In genomic region chr1:116777831-116778830, GRCh38 we compare ENCODE assay signal across 10 cellular contexts. TPM values are rescaled to one million over a fixed set of nuclear protein-coding genes. Genes with fewer than 3 reads are reported as not detected.
DNase-seq lines count a peak whose midpoint lies in the region; ATAC-seq and TF ChIP-seq lines count a peak whose summit lies in the region.
"Had no signal": no experiment of that assay in that cellular context is flagged by ENCODE, and none has a peak within 500 bp of the region (broad histone marks: within the 10 kb centered on the region; RNA-seq: fewer than 3 reads in every experiment).

No MANE protein-coding gene starts in this region.

- no peaks in the 10 kb centered on the region for H4K20me1 ChIP-seq in BLaER1 treated with 17β-estradiol and CSF1 and Interleukin-3, amounts not matched to agents 10 nM and 100 nM
- no peaks in the 10 kb centered on the region for H4K20me1 ChIP-seq in hepatocyte (ENCODE audit: insufficient read depth, poor library complexity, severe bottlenecking)

- H3K9me2 ChIP-seq in hepatocyte (replicated peaks; ENCODE audit: insufficient read depth): no peaks in the 10 kb centered on the region

- CTCF ChIA-PET in activated CD8-positive, alpha-beta T cell treated with anti-CD3 and anti-CD28 coated beads for 36 hours (lab: Charles Lee): interaction anchor here (0.9 to 1.8 kb wide), 9 partner anchors 8 to 41 kb away, joined by 3 to 8 read pairs (median 3); no protein-coding TSS in a partner anchor

- no peak overlapping the region for H3K4me3 ChIP-seq in BLaER1 treated with 17β-estradiol and CSF1 and Interleukin-3, amounts not matched to agents 10 nM and 100 nM
- H3K4me3 ChIP-seq in hepatocyte: no peak overlapping the region

- H3K79me2 ChIP-seq in hepatocyte: no peaks in the 10 kb centered on the region

- H3K9me3 Mint-ChIP-seq in activated CD8-positive, alpha-beta T cell treated with anti-CD3 and anti-CD28 coated beads for 36 hours: peaks cover 19% of the 10 kb centered on the region

- intact Hi-C loops in activated CD8-positive, alpha-beta T cell treated with anti-CD3 and anti-CD28 coated beads for 36 hours (cut with micrococcal nuclease): no loop called here

- H3K27me3 Mint-ChIP-seq in activated CD8-positive, alpha-beta T cell treated with anti-CD3 and anti-CD28 coated beads for 36 hours: no peaks in the 10 kb centered on the region

- peaks cover 47% of the 10 kb centered on the region for H3K4me1 Mint-ChIP-seq in activated CD8-positive, alpha-beta T cell treated with anti-CD3 and anti-CD28 coated beads for 36 hours (ENCODE audit: low read depth)

- peak overlapping the region; percentile 86 for H3K27ac Mint-ChIP-seq in activated CD8-positive, alpha-beta T cell treated with anti-CD3 and anti-CD28 coated beads for 36 hours

- ATAC-seq in activated CD8-positive, alpha-beta T cell treated with anti-CD3 and anti-CD28 coated beads for 36 hours: peak; percentile 72
- ATAC-seq in GM18520 (IDR thresholded peaks at IDR 0.05; ENCODE audit: unreplicated experiment) (no peak), GM21576 (IDR thresholded peaks at IDR 0.05; ENCODE audit: unreplicated experiment) (no peak), HG03135 (IDR thresholded peaks at IDR 0.05; ENCODE audit: unreplicated experiment) (no peak)

- peak overlapping the region; percentile 40 for H3K4me3 Mint-ChIP-seq in activated CD8-positive, alpha-beta T cell treated with anti-CD3 and anti-CD28 coated beads for 36 hours

- no peak overlapping the region for H3K9ac ChIP-seq in BLaER1 treated with 17β-estradiol and CSF1 and Interleukin-3, amounts not matched to agents 10 nM and 100 nM

- no peaks in the 10 kb centered on the region; a peak in 1 of 22 replicates for H3K36me3 ChIP-seq in BLaER1 treated with 17β-estradiol and CSF1 and Interleukin-3, amounts not matched to agents 10 nM and 100 nM
- no peaks in the 10 kb centered on the region for H3K36me3 ChIP-seq in hepatocyte (replicated peaks; ENCODE audit: insufficient read depth, low read depth)

- WGBS in hepatocyte (ENCODE audit: low lambda C conversion rate, missing lambda C conversion rate): 48% methylated on average over 3 of the region's 3 CpGs

- H3K36me3 Mint-ChIP-seq in activated CD8-positive, alpha-beta T cell treated with anti-CD3 and anti-CD28 coated beads for 36 hours (ENCODE audit: low read depth): peaks cover 63% of the 10 kb centered on the region

- POLR2A ChIA-PET in activated CD8-positive, alpha-beta T cell treated with anti-CD3 and anti-CD28 coated beads for 36 hours (lab: Charles Lee): interaction anchor here (0.9 to 2.3 kb wide), 8 partner anchors 8 to 886 kb away, joined by 3 to 17 read pairs (median 4); no protein-coding TSS in a partner anchor

- H3K4me2 ChIP-seq in BLaER1 treated with 17β-estradiol and CSF1 and Interleukin-3, amounts not matched to agents 10 nM and 100 nM: peak overlapping the region; percentile 6 to 57 (median 35); a peak in 15 of 22 replicates
- peak overlapping the region; percentile 39 for H3K4me2 ChIP-seq in hepatocyte

- no peak for TF ChIP-seq CTCF in activated CD8-positive, alpha-beta T cell treated with anti-CD3 and anti-CD28 coated beads for 36 hours (IDR thresholded peaks at IDR 0.05)
- no peak for TF ChIP-seq CTCF in hepatocyte (IDR thresholded peaks at IDR 0.05; ENCODE audit: poor library complexity)

- H3K9me3 ChIP-seq in BLaER1 treated with 17β-estradiol and CSF1 and Interleukin-3, amounts not matched to agents 10 nM and 100 nM (replicated peaks in 1 of 11): peaks cover 27 to 38% (median 32%) of the 10 kb centered on the region in 11 experiments
- no peaks in the 10 kb centered on the region for H3K9me3 ChIP-seq in hepatocyte (ENCODE audit: low read depth)

- H3K4me1 ChIP-seq in BLaER1 treated with 17β-estradiol and CSF1 and Interleukin-3, amounts not matched to agents 10 nM and 100 nM: peaks cover 8 to 14% (median 11%) of the 10 kb centered on the region in 10 experiments; a peak in 19 of 20 replicates
- H3K4me1 ChIP-seq in hepatocyte (ENCODE audit: insufficient read depth): no peaks in the 10 kb centered on the region

- H3K27ac ChIP-seq in BLaER1 treated with 17β-estradiol and CSF1 and Interleukin-3, amounts not matched to agents 10 nM and 100 nM: no peak overlapping the region
- H3K27ac ChIP-seq in hepatocyte: peak overlapping the region; percentile 23

- no peaks in the 10 kb centered on the region for H3K27me3 ChIP-seq in BLaER1 treated with 17β-estradiol and CSF1 and Interleukin-3, amounts not matched to agents 10 nM and 100 nM
- H3K27me3 ChIP-seq in hepatocyte: no peaks in the 10 kb centered on the region

- no peak overlapping the region for H2AFZ ChIP-seq in hepatocyte

- peak; percentile 54 for DNase-seq in HCEC 1CT
- DNase-seq in activated CD8-positive, alpha-beta T cell treated with anti-CD3 and anti-CD28 coated beads for 36 hours: no peak
- peak; percentile 27 for DNase-seq in hepatocyte (ENCODE audit: low spot score)
- DNase-seq in SW 1271 (lab: John Stamatoyannopoulos, UW): no peak
- DNase-seq: activated CD4-positive, CD25-positive, alpha-beta regulatory T cell; NCI-H2029 had no signal

RNA-seq across cellular contexts. Expression of gene CD2, which starts 23.9 kb away (rescaled TPM):
- 100 to 1,000 TPM; 217 to 220 TPM for total RNA-seq in activated CD8-positive, alpha-beta T cell treated with anti-CD3 and anti-CD28 coated beads for 36 hours
- total RNA-seq in hepatocyte: 0.08 and 0.13 TPM in 2 replicates
- polyA plus RNA-seq in hepatocyte: 0.08 and 0.22 TPM in 2 replicates

Comparison
In these comparisons a context has a peak if more than half of its experiments do, and no peak if none do; other contexts are left out.
1. DNase-seq: peak in HCEC 1CT (single experiment) and hepatocyte (single experiment); none in activated CD8-positive, alpha-beta T cell treated with anti-CD3 and anti-CD28 coated beads for 36 hours (single experiment) and SW 1271 (0 of 2).
2. RNA of gene CD2, which starts 23.9 kb away (total RNA-seq): 217 to 220 TPM in activated CD8-positive, alpha-beta T cell treated with anti-CD3 and anti-CD28 coated beads for 36 hours; 0.08 to 0.13 TPM in hepatocyte; every median in the first group is over 100 times any median in the second.